25 cellular contexts compared by ENCODE assay signal in the genomic region with DNA sequence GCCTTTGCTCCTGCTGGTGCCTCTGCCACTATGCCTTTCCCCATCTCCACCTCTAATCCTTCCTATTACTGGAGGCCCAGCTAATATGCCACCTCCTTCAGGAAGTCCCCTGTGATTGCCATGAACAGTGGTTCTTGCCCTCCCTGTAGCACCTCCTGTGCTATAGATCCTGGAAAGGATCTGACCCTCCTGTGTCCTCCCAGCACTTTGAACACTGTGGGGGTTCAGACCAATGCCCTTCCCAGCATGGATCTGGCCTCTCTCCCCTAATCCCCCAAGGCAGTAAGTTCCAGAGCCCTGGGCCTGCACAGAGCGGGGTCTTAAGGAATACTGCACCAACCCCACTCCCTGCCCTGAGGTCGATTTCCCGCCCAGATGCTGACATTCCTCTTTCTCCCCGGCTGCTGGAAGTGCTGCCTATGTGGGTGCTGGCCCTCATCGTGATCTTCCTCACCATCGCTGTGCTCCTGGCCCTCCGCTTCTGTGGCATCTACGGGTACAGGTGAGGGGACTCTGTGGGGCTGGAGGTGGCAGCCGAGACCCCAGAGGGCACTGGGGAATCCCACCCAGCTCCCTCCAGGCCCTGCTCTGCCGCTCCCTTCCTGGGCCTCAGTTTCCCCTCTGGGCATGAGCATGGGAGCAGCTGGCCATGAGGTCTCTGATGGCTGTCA. TPM values are rescaled to one million over a fixed set of nuclear protein-coding genes. Genes with fewer than 3 reads are reported as not detected.
"Had no signal": no experiment of that assay in that cellular context is flagged by ENCODE, and none has a peak within 500 bp of the region (broad histone marks: within the 10 kb centered on the region; RNA-seq: fewer than 3 reads in every experiment).

No MANE protein-coding gene starts in this region.

- H3K27ac ChIP-seq: epithelial cell of prostate, esophagus squamous epithelium, neural progenitor cell, right lobe of liver, thoracic aorta, uterus had no signal

- H2AFZ ChIP-seq: neural progenitor cell had no signal

- ATAC-seq: activated CD8-positive, alpha-beta T cell treated with anti-CD3 and anti-CD28 coated beads for 36 hours; heart right ventricle; natural killer cell; right lobe of liver; stimulated activated naive CD8-positive, alpha-beta T cell treated with anti-CD3 and anti-CD28 coated beads, Interleukin-15, Interleukin-2, amounts not matched to agents 100 U/mL and 50 U/mL, for 24 hours had no signal

- H3K36me3 Mint-ChIP-seq: natural killer cell, neural progenitor cell had no signal

- DNase-seq: activated CD4-positive, alpha-beta T cell treated with anti-CD3 and anti-CD28 coated beads, Interleukin-2, amount 10 ng/mL, durations not matched to agents 24 days and 14 days; activated CD4-positive, CD25-positive, alpha-beta regulatory T cell treated with anti-CD3 and anti-CD28 coated beads, Interleukin-2, amount 50 U/mL, for 72 hours; activated CD8-positive, alpha-beta T cell treated with anti-CD3 and anti-CD28 coated beads for 36 hours; activated effector memory CD4-positive, alpha-beta T cell treated with anti-CD3 and anti-CD28 coated beads, Interleukin-2, amount 50 U/mL, for 16 hours; activated naive CD4-positive, alpha-beta T cell treated with anti-CD3 and anti-CD28 coated beads, Interleukin-2, amount 50 U/mL, for 16 hours; activated T-cell treated with anti-CD3 and anti-CD28 coated beads, Interleukin-2, amount 50 U/mL, for 1 hour; anterior cingulate cortex; effector CD8-positive, alpha-beta T cell; esophagus squamous epithelium; foreskin melanocyte; heart right ventricle; mesendoderm; natural killer cell; right lobe of liver; stimulated activated CD4-positive, alpha-beta T cell treated with anti-CD3 and anti-CD28 coated beads, Interleukin-2, amount 100 ng/mL, for 48 hours; stimulated activated naive CD8-positive, alpha-beta T cell treated with anti-CD3 and anti-CD28 coated beads, Interleukin-15, Interleukin-2, amounts not matched to agents 100 U/mL and 50 U/mL, for 24 hours; T-helper 2 cell; trophoblast cell; uterus had no signal

- H3K4me1 ChIP-seq: neural progenitor cell, right lobe of liver, uterus had no signal

- H3K27ac Mint-ChIP-seq: activated CD4-positive, alpha-beta T cell treated with anti-CD3 and anti-CD28 coated beads, Interleukin-2, amount 10 ng/mL, durations not matched to agents 24 days and 14 days; activated CD8-positive, alpha-beta T cell treated with anti-CD3 and anti-CD28 coated beads for 36 hours; activated T-helper 1 cell treated with anti-CD3 and anti-CD28 coated beads, Interleukin-12 subunit alpha, Interleukin-12 subunit beta, Interleukin-2, Interleukin-4 antibody, amounts not matched to agents 30 ng/mL and 10 ng/mL and 1 ng/mL, durations not matched to agents 14 hours and 24 hours and 36 hours; natural killer cell; neural progenitor cell had no signal

- H3K4me1 Mint-ChIP-seq: activated CD4-positive, alpha-beta T cell treated with anti-CD3 and anti-CD28 coated beads, Interleukin-2, amount 10 ng/mL, durations not matched to agents 24 days and 14 days; central memory CD8-positive, alpha-beta T cell had no signal

- H3K4me3 Mint-ChIP-seq: activated CD4-positive, alpha-beta T cell treated with anti-CD3 and anti-CD28 coated beads, Interleukin-2, amount 10 ng/mL, durations not matched to agents 24 days and 14 days; activated CD8-positive, alpha-beta T cell treated with anti-CD3 and anti-CD28 coated beads for 36 hours; activated T-helper 1 cell treated with anti-CD3 and anti-CD28 coated beads, Interleukin-12 subunit alpha, Interleukin-12 subunit beta, Interleukin-2, Interleukin-4 antibody, amounts not matched to agents 30 ng/mL and 10 ng/mL and 1 ng/mL, durations not matched to agents 14 hours and 24 hours and 36 hours; central memory CD8-positive, alpha-beta T cell; natural killer cell; neural progenitor cell had no signal

- H3K9me3 Mint-ChIP-seq: activated CD4-positive, alpha-beta T cell treated with anti-CD3 and anti-CD28 coated beads, Interleukin-2, amount 10 ng/mL, durations not matched to agents 24 days and 14 days; activated CD8-positive, alpha-beta T cell treated with anti-CD3 and anti-CD28 coated beads for 36 hours; activated T-helper 1 cell treated with anti-CD3 and anti-CD28 coated beads, Interleukin-12 subunit alpha, Interleukin-12 subunit beta, Interleukin-2, Interleukin-4 antibody, amounts not matched to agents 30 ng/mL and 10 ng/mL and 1 ng/mL, durations not matched to agents 14 hours and 24 hours and 36 hours; central memory CD8-positive, alpha-beta T cell; natural killer cell; neural progenitor cell had no signal

- H3K27me3 Mint-ChIP-seq: activated CD4-positive, alpha-beta T cell treated with anti-CD3 and anti-CD28 coated beads, Interleukin-2, amount 10 ng/mL, durations not matched to agents 24 days and 14 days; activated CD8-positive, alpha-beta T cell treated with anti-CD3 and anti-CD28 coated beads for 36 hours had no signal

- H3K4me3 ChIP-seq: esophagus squamous epithelium, heart right ventricle, neural progenitor cell, right lobe of liver, thoracic aorta, uterus had no signal

- H3K9ac ChIP-seq: neural progenitor cell had no signal

- H3K9me3 ChIP-seq: esophagus squamous epithelium, heart right ventricle, right lobe of liver, thoracic aorta, uterus had no signal

- H3K27me3 ChIP-seq: esophagus squamous epithelium, neural progenitor cell, right lobe of liver, uterus had no signal

- H3K36me3 ChIP-seq: neural progenitor cell, right lobe of liver, thoracic aorta, uterus had no signal

- H3K4me2 ChIP-seq: neural progenitor cell had no signal

RNA-seq across cellular contexts. Expression of a gene that starts 21.6 kb away (rescaled TPM):
- total RNA-seq: bronchial epithelial cell had no signal
